In genomic region chr11:13110929-13111812, GRCh38 we compare ENCODE assay signal across 11 cellular contexts.
DNase-seq lines count a peak whose midpoint lies in the region; ATAC-seq, FAIRE-seq and TF ChIP-seq lines count a peak whose summit lies in the region.
"Had no signal": no experiment of that assay in that cellular context is flagged by ENCODE, and none has a peak within 500 bp of the region (broad histone marks: within the 10 kb centered on the region; RNA-seq: fewer than 3 reads in every experiment).

No MANE protein-coding gene starts in this region.

- H3K4ac ChIP-seq in H1 (replicated peaks; ENCODE audit: insufficient read length, low read depth, low read length) = no peak overlapping the region

- H3K9me3 ChIP-seq in H1 (ENCODE audit: insufficient read depth in 2 of 2, low read depth in 1 of 2, low read length in 1 of 2) = no peaks in the 10 kb centered on the region

- DNase-seq in NCI-H187 (lab: John Stamatoyannopoulos, UW) (peak; percentile 56 to 75), H1 (ENCODE audit: low read depth in 1 of 2, low spot score in 2 of 2) (no peak), occipital lobe (lab: John Stamatoyannopoulos, UW) (peak; percentile 12), amygdala (lab: John Stamatoyannopoulos, UW) (no peak), immature natural killer cell (no peak)
- DNase-seq in activated CD4-positive, alpha-beta T cell treated with anti-CD3 and anti-CD28 coated beads for 48 hours = no peak
- DNase-seq: activated T-cell treated with anti-CD3 and anti-CD28 coated beads, Interleukin-2, amount 50 U/mL, for 4 hours; T-cell had no signal

- no peak overlapping the region for H4K91ac ChIP-seq in H1 (replicated peaks; ENCODE audit: insufficient read length, low read length)

- no peaks in the 10 kb centered on the region for H3K23me2 ChIP-seq in H1 (ENCODE audit: low read depth, low read length)

- WGBS in H1 (ENCODE audit: extremely low coverage in 1 of 2, insufficient coverage in 1 of 2, insufficient read length in 1 of 2, insufficient replicate concordance in 2 of 2, low coverage in 1 of 2, low lambda C conversion rate in 2 of 2, missing lambda C conversion rate in 1 of 2), 2 experiments = 90% methylated on average over 5 of the region's 5 CpGs; no CpG with 5 or more reads in 1 of the 2 experiments

- peak; percentile 20 for ATAC-seq in GM18909 (IDR thresholded peaks at IDR 0.05; ENCODE audit: poor library complexity, unreplicated experiment)
- ATAC-seq: activated T-cell treated with anti-CD3 and anti-CD28 coated beads, Interleukin-2, amount 50 U/mL, for 4 hours; T-cell had no signal

- H3K36me3 ChIP-seq in H1 (ENCODE audit: control insufficient read depth in 2 of 4, insufficient read depth in 4 of 4, low read length in 3 of 4) = no peaks in the 10 kb centered on the region

- H2BK15ac ChIP-seq in H1 (ENCODE audit: low read length) = no peak overlapping the region

- no peaks in the 10 kb centered on the region for H3K36me3 Mint-ChIP-seq in immature natural killer cell
- H3K36me3 Mint-ChIP-seq: T-cell had no signal

- CTCF ChIA-PET in H1 (lab: Charles Lee; ENCODE audit: partially characterized antibody) = interaction anchor here (2.2 kb wide), 1 partner anchor 28 kb away, joined by 4 read pairs; no protein-coding TSS in a partner anchor

- H3K4me3 Mint-ChIP-seq in immature natural killer cell = no peak overlapping the region
- H3K4me3 Mint-ChIP-seq: activated T-cell treated with anti-CD3 and anti-CD28 coated beads, Interleukin-2, amount 50 U/mL, for 4 hours; T-cell had no signal

- no peaks in the 10 kb centered on the region for H3K4me1 Mint-ChIP-seq in immature natural killer cell

- H3K4me3 ChIP-seq in H1 (ENCODE audit: extremely low read depth in 1 of 4, insufficient read depth in 2 of 4, low read depth in 3 of 4, low read length in 4 of 4) = no peak overlapping the region
- H3K4me3 ChIP-seq: coronary artery had no signal

- peaks cover 1 to 7% (median 2%) of the 10 kb centered on the region in 4 experiments; a peak in 4 of 7 replicates for H3K4me1 ChIP-seq in H1 (replicated peaks in 1 of 4; ENCODE audit: control insufficient read depth in 3 of 4, insufficient read depth in 4 of 4, low read length in 3 of 4)

- TF ChIP-seq CTCF in H1 (IDR thresholded peaks at IDR 0.05; ENCODE audit: control extremely low read depth in 1 of 3, insufficient read depth in 1 of 3, low read depth in 1 of 3, low read length in 3 of 3) = no peak

- no peaks in the 10 kb centered on the region for H3K9me3 Mint-ChIP-seq in immature natural killer cell
- H3K9me3 Mint-ChIP-seq: activated T-cell treated with anti-CD3 and anti-CD28 coated beads, Interleukin-2, amount 50 U/mL, for 4 hours had no signal

- no peak overlapping the region for H3K27ac ChIP-seq in H1 (ENCODE audit: low read depth, low read length)
- H3K27ac ChIP-seq: coronary artery had no signal

- POLR2A ChIA-PET in H1 (lab: Charles Lee; ENCODE audit: partially characterized antibody) = no interaction called here

- TF ChIP-seq POLR2A in H1 (IDR thresholded peaks at IDR 0.05; ENCODE audit: control extremely low read depth in 1 of 2, low read depth in 2 of 2, low read length in 2 of 2) = no peak

- no peak overlapping the region for H3K23ac ChIP-seq in H1 (ENCODE audit: insufficient read length)

- 0 out of 2 replicates have a peak overlapping the region, but pooled peaks have one; percentile 26 for H4K8ac ChIP-seq in H1 (ENCODE audit: extremely low read depth, insufficient read depth, low read length)

- no peak for TF ChIP-seq RAD21 in H1 (IDR thresholded peaks at IDR 0.05 in 1 of 2, conservative IDR thresholded peaks at IDR 0.05 in 1 of 2; ENCODE audit: low read depth in 2 of 2, low read length in 2 of 2)

- H3K18ac ChIP-seq in H1 (ENCODE audit: extremely low read depth, low read length) = no peak overlapping the region

- H2BK120ac ChIP-seq in H1 (replicated peaks; ENCODE audit: low read depth, low read length) = no peak overlapping the region

- H3K27me3 Mint-ChIP-seq in immature natural killer cell (ENCODE audit: low read depth in 3 of 3) = peaks cover 0 to 3% (median under 1%) of the 10 kb centered on the region in 3 donors

- no peak overlapping the region for H4K5ac ChIP-seq in H1 (ENCODE audit: insufficient read length, low read depth, low read length)

- no peak overlapping the region for H3K4me2 ChIP-seq in H1 (ENCODE audit: insufficient read depth in 1 of 2, low read depth in 2 of 2, low read length in 2 of 2)

- H2AK5ac ChIP-seq in H1 (ENCODE audit: low read depth, low read length) = no peak overlapping the region

- H2BK5ac ChIP-seq in H1 (ENCODE audit: low read depth, low read length) = no peak overlapping the region

- no peak for TF ChIP-seq EP300 in H1 (IDR thresholded peaks at IDR 0.05; ENCODE audit: borderline replicate concordance in 1 of 2, low read depth in 2 of 2, low read length in 2 of 2)

- H2BK20ac ChIP-seq in H1 (ENCODE audit: low read length) = no peak overlapping the region

- H4K20me1 ChIP-seq in H1 (replicated peaks in 1 of 2; ENCODE audit: control insufficient read depth in 1 of 2, insufficient read depth in 2 of 2, low read length in 2 of 2) = no peaks in the 10 kb centered on the region

- FAIRE-seq in H1 (lab: Jason Lieb, UNC) = no peak
- FAIRE-seq: G401.6 had no signal

- no peak overlapping the region for H3K9ac ChIP-seq in H1 (replicated peaks in 1 of 4; ENCODE audit: extremely low read depth in 1 of 4, low read depth in 3 of 4, low read length in 3 of 4)

- no peak overlapping the region for H3K56ac ChIP-seq in H1 (replicated peaks; ENCODE audit: insufficient read length, low read depth, low read length)

- no peaks in the 10 kb centered on the region for H3K79me2 ChIP-seq in H1 (ENCODE audit: control insufficient read depth in 1 of 2, insufficient read depth in 2 of 2, low read length in 2 of 2)

- H3K14ac ChIP-seq in H1 (ENCODE audit: insufficient read length) = no peak overlapping the region

- H3K27me3 ChIP-seq in H1 (replicated peaks in 1 of 4; ENCODE audit: control insufficient read depth in 3 of 4, extremely low read depth in 1 of 4, insufficient read depth in 3 of 4, low read length in 3 of 4) = no peaks in the 10 kb centered on the region

- no peak overlapping the region for H2BK12ac ChIP-seq in H1 (ENCODE audit: low read depth, low read length)

- no peak overlapping the region for H3K27ac Mint-ChIP-seq in immature natural killer cell
- H3K27ac Mint-ChIP-seq: T-cell had no signal

- H2AFZ ChIP-seq in H1 (ENCODE audit: low read length) = peak overlapping the region; percentile 36

- H3K79me1 ChIP-seq in H1 (ENCODE audit: low read depth, low read length) = no peaks in the 10 kb centered on the region

TF ChIP-seq in H1, 55 proteins besides CTCF, POLR2A, EP300 and RAD21:
- TF ChIP-seq SUZ12 (IDR thresholded peaks at IDR 0.05; ENCODE audit: low read length) = no peak
- TF ChIP-seq EGR1 (IDR thresholded peaks at IDR 0.05; ENCODE audit: borderline replicate concordance, low read depth, low read length) = no peak
- TF ChIP-seq KDM5A (IDR thresholded peaks at IDR 0.05; ENCODE audit: low read length) = no peak
- TF ChIP-seq CEBPB (IDR thresholded peaks at IDR 0.05; ENCODE audit: low read depth, low read length) = no peak
- no peak for TF ChIP-seq CBX5 (IDR thresholded peaks at IDR 0.05; ENCODE audit: low read depth, low read length)
- TF ChIP-seq TEAD4 (IDR thresholded peaks at IDR 0.05; ENCODE audit: low read depth, low read length) = no peak
- TF ChIP-seq SP2 (IDR thresholded peaks at IDR 0.05; ENCODE audit: low read length) = no peak

Comparison
In these comparisons a context has a peak if more than half of its experiments do, and no peak if none do; other contexts are left out.
1. DNase-seq: peak in NCI-H187 (2 of 2) and occipital lobe (single experiment); none in H1 (0 of 2), activated CD4-positive, alpha-beta T cell treated with anti-CD3 and anti-CD28 coated beads for 48 hours (single experiment), amygdala (0 of 56) and immature natural killer cell (0 of 3).